17 cellular contexts compared by ENCODE assay signal in the genomic region with DNA sequence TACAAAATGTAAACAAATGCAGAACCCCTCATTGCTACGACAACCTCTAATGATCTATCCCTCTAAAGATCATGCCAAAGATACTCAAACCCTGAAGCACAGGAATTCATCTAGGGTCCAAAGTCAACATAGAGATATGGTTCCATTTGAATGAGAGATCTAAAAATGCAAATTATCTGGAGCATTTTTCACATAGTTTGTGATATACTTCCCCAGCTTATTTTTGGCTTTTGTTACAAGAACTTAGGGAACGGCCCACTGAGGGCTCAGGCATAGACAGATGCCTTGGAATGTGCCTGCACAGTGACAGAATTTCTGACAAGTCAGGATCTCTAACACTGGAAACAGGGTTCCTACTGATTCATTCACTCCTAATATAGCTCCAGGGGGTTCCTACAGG.
"Had no signal": no experiment of that assay in that cellular context is flagged by ENCODE, and none has a peak within 500 bp of the region (broad histone marks: within the 10 kb centered on the region; RNA-seq: fewer than 3 reads in every experiment).

No MANE protein-coding gene starts in this region.

- DNase-seq: activated CD4-positive, alpha-beta T cell treated with anti-CD3 and anti-CD28 coated beads, Interleukin-2, amount 10 ng/mL, durations not matched to agents 7 days and 5 days; activated CD4-positive, CD25-positive, alpha-beta regulatory T cell; activated naive CD4-positive, alpha-beta T cell treated with anti-CD3 and anti-CD28 coated beads, Interleukin-2, amount 50 U/mL, for 16 hours; amygdala; foreskin melanocyte; head of caudate nucleus; immature natural killer cell; nucleus accumbens; spleen had no signal

- H3K27ac ChIP-seq: cardiac muscle cell, spleen, suprapubic skin had no signal

- H3K4me1 Mint-ChIP-seq: activated CD4-positive, alpha-beta T cell treated with anti-CD3 and anti-CD28 coated beads, Interleukin-2, amount 10 ng/mL, durations not matched to agents 7 days and 5 days; immature natural killer cell had no signal

- H3K36me3 ChIP-seq: cardiac muscle cell, spleen, suprapubic skin had no signal

- ATAC-seq: esophagus mucosa, sciatic nerve had no signal

- H3K36me3 Mint-ChIP-seq: immature natural killer cell, type B pancreatic cell had no signal

- H3K4me3 Mint-ChIP-seq: activated CD4-positive, alpha-beta T cell treated with anti-CD3 and anti-CD28 coated beads, Interleukin-2, amount 10 ng/mL, durations not matched to agents 7 days and 5 days; immature natural killer cell; nephron; stimulated activated naive CD8-positive, alpha-beta T cell treated with anti-CD3 and anti-CD28 coated beads, Interleukin-15, Interleukin-2, amounts not matched to agents 100 ng/mL and 50 ng/mL, for 24 hours; type B pancreatic cell had no signal

- H3K4me3 ChIP-seq: cardiac muscle cell, spleen, suprapubic skin had no signal

- H3K27me3 ChIP-seq: cardiac muscle cell, spleen, suprapubic skin had no signal

- H3K27me3 Mint-ChIP-seq: type B pancreatic cell had no signal

- H3K9me3 Mint-ChIP-seq: activated T-helper 2 cell treated with anti-CD3 and anti-CD28 coated beads, Interferon-gamma antibody, Interleukin-2, Interleukin-4, amounts not matched to agents 10 μg/mL and 5 μg/mL and 100 μg/mL, durations not matched to agents 14 hours and 24 hours and 36 hours had no signal

- H3K27ac Mint-ChIP-seq: activated CD4-positive, alpha-beta T cell treated with anti-CD3 and anti-CD28 coated beads, Interleukin-2, amount 10 ng/mL, durations not matched to agents 7 days and 5 days; activated T-helper 2 cell treated with anti-CD3 and anti-CD28 coated beads, Interferon-gamma antibody, Interleukin-2, Interleukin-4, amounts not matched to agents 10 μg/mL and 5 μg/mL and 100 μg/mL, durations not matched to agents 14 hours and 24 hours and 36 hours; immature natural killer cell; stimulated activated naive CD8-positive, alpha-beta T cell treated with anti-CD3 and anti-CD28 coated beads, Interleukin-15, Interleukin-2, amounts not matched to agents 100 ng/mL and 50 ng/mL, for 24 hours; type B pancreatic cell had no signal
